ENCODE assay signal across 10 cellular contexts in genomic region chr17:30113213-30113612, GRCh38. TPM values are rescaled to one million over a fixed set of nuclear protein-coding genes. Genes with fewer than 3 reads are reported as not detected.
DNase-seq lines count a peak whose midpoint lies in the region; ATAC-seq and TF ChIP-seq lines count a peak whose summit lies in the region.
"Had no signal": no experiment of that assay in that cellular context is flagged by ENCODE, and none has a peak within 500 bp of the region (broad histone marks: within the 10 kb centered on the region; RNA-seq: fewer than 3 reads in every experiment).

No MANE protein-coding gene starts in this region.

- peaks cover 19% of the 10 kb centered on the region for H3K36me3 Mint-ChIP-seq in activated T-cell treated with anti-CD3 and anti-CD28 coated beads, Interleukin-2, amount 50 U/mL, for 24 hours (ENCODE audit: low read depth)
- peaks cover 6% of the 10 kb centered on the region for H3K36me3 Mint-ChIP-seq in activated T-cell treated with anti-CD3 and anti-CD28 coated beads, Interleukin-2, amount 50 U/mL, for 4 hours (ENCODE audit: insufficient read depth)
- peaks cover 16% of the 10 kb centered on the region for H3K36me3 Mint-ChIP-seq in stimulated activated naive CD8-positive, alpha-beta T cell treated with anti-CD3 and anti-CD28 coated beads, Interleukin-15, Interleukin-2, amounts not matched to agents 100 ng/mL and 50 ng/mL, for 24 hours (ENCODE audit: low read depth)

- H3K9me3 Mint-ChIP-seq in activated T-cell treated with anti-CD3 and anti-CD28 coated beads, Interleukin-2, amount 50 U/mL, for 24 hours: no peaks in the 10 kb centered on the region
- H3K9me3 Mint-ChIP-seq in activated T-cell treated with anti-CD3 and anti-CD28 coated beads, Interleukin-2, amount 50 U/mL, for 4 hours: no peaks in the 10 kb centered on the region
- H3K9me3 Mint-ChIP-seq in stimulated activated naive CD8-positive, alpha-beta T cell treated with anti-CD3 and anti-CD28 coated beads, Interleukin-15, Interleukin-2, amounts not matched to agents 100 ng/mL and 50 ng/mL, for 24 hours: no peaks in the 10 kb centered on the region

- H3K4me3 Mint-ChIP-seq in activated T-cell treated with anti-CD3 and anti-CD28 coated beads, Interleukin-2, amount 50 U/mL, for 24 hours: no peak overlapping the region
- no peak overlapping the region for H3K4me3 Mint-ChIP-seq in activated T-cell treated with anti-CD3 and anti-CD28 coated beads, Interleukin-2, amount 50 U/mL, for 4 hours
- H3K4me3 Mint-ChIP-seq in stimulated activated naive CD8-positive, alpha-beta T cell treated with anti-CD3 and anti-CD28 coated beads, Interleukin-15, Interleukin-2, amounts not matched to agents 100 ng/mL and 50 ng/mL, for 24 hours: no peak overlapping the region

- H3K4me2 ChIP-seq in mammary epithelial cell (ENCODE audit: insufficient read depth, low read depth, low read length): peak overlapping the region; percentile 15

- H3K27me3 Mint-ChIP-seq in activated T-cell treated with anti-CD3 and anti-CD28 coated beads, Interleukin-2, amount 50 U/mL, for 24 hours: peaks cover 3% of the 10 kb centered on the region
- H3K27me3 Mint-ChIP-seq in activated T-cell treated with anti-CD3 and anti-CD28 coated beads, Interleukin-2, amount 50 U/mL, for 4 hours (ENCODE audit: low read depth): no peaks in the 10 kb centered on the region
- peaks cover 3% of the 10 kb centered on the region for H3K27me3 Mint-ChIP-seq in stimulated activated naive CD8-positive, alpha-beta T cell treated with anti-CD3 and anti-CD28 coated beads, Interleukin-15, Interleukin-2, amounts not matched to agents 100 ng/mL and 50 ng/mL, for 24 hours

- intact Hi-C loops in mammary epithelial cell (cut with micrococcal nuclease): no loop called here

- H3K9me3 ChIP-seq in mammary epithelial cell (replicated peaks; ENCODE audit: insufficient read depth, low read length): no peaks in the 10 kb centered on the region
- H3K9me3 ChIP-seq: BE2C had no signal

- no peaks in the 10 kb centered on the region for H3K27me3 ChIP-seq in mammary epithelial cell (ENCODE audit: insufficient read depth, low read length)
- H3K27me3 ChIP-seq: BE2C had no signal

- in situ Hi-C loops in mammary epithelial cell (cut with MboI; ENCODE audit: low sequenced_read_pairs in 2 of 2): loop anchor here (10.0 kb wide), 1 partner anchor 222 kb away; the partner anchor contains the start of gene TMIGD1 (in 2 of the 2)

- TF ChIP-seq CTCF in mammary epithelial cell (conservative IDR thresholded peaks at IDR 0.05 in 1 of 2, IDR thresholded peaks at IDR 0.05 in 1 of 2; ENCODE audit: extremely low read depth in 1 of 2, insufficient read depth in 1 of 2, low read depth in 1 of 2, low read length in 2 of 2): no peak

- no peak for DNase-seq in activated T-cell treated with anti-CD3 and anti-CD28 coated beads, Interleukin-2, amount 50 U/mL, for 24 hours
- DNase-seq in activated T-cell treated with anti-CD3 and anti-CD28 coated beads, Interleukin-2, amount 50 U/mL, for 4 hours: no peak
- DNase-seq in NCI-H69 (lab: John Stamatoyannopoulos, UW): peak; percentile 88
- DNase-seq in mammary epithelial cell: peak; percentile 69
- no peak for DNase-seq in activated effector memory CD4-positive, alpha-beta T cell treated with Interleukin-2 at 50 U/mL for 16 hours
- DNase-seq in SIG-M5 treated with dmso at 0.1 percent for 504 hours (lab: John Stamatoyannopoulos, UW; ENCODE audit: unreplicated experiment): no peak
- DNase-seq: BE2C, H7 had no signal

- ATAC-seq in activated T-cell treated with anti-CD3 and anti-CD28 coated beads, Interleukin-2, amount 50 U/mL, for 4 hours: no peak
- no peak for ATAC-seq in GM19455 (IDR thresholded peaks at IDR 0.05; ENCODE audit: unreplicated experiment)

- H2AFZ ChIP-seq in mammary epithelial cell (ENCODE audit: low read depth, low read length): peak overlapping the region; percentile 33

- dilution Hi-C loops in mammary epithelial cell (cut with HindIII; ENCODE audit: low sequenced_read_pairs): no loop called here

- no TSS peak for BruUV-seq in mammary epithelial cell (replicated peaks; lab: Mats Ljungman, UMichigan)

- no peaks in the 10 kb centered on the region for H3K36me3 ChIP-seq in mammary epithelial cell (ENCODE audit: insufficient read depth, low read length)
- H3K36me3 ChIP-seq: BE2C had no signal

- CTCF ChIA-PET in mammary epithelial cell (lab: Charles Lee; ENCODE audit: low non-redundant PET): no interaction called here

- no peaks in the 10 kb centered on the region for H4K20me1 ChIP-seq in mammary epithelial cell (ENCODE audit: insufficient read depth, low read length)

- no peak overlapping the region for H3K9ac ChIP-seq in mammary epithelial cell (ENCODE audit: insufficient read depth, low read length)

- no peak overlapping the region for H3K4me3 ChIP-seq in mammary epithelial cell (replicated peaks in 1 of 3; ENCODE audit: insufficient read depth in 1 of 3, low read depth in 2 of 3, low read length in 3 of 3)

- H3K27ac Mint-ChIP-seq in activated T-cell treated with anti-CD3 and anti-CD28 coated beads, Interleukin-2, amount 50 U/mL, for 24 hours: peak overlapping the region; percentile 31
- H3K27ac Mint-ChIP-seq in stimulated activated naive CD8-positive, alpha-beta T cell treated with anti-CD3 and anti-CD28 coated beads, Interleukin-15, Interleukin-2, amounts not matched to agents 100 ng/mL and 50 ng/mL, for 24 hours: peak overlapping the region; percentile 45

- no peak overlapping the region for H3K27ac ChIP-seq in mammary epithelial cell (ENCODE audit: insufficient read depth, low read depth, low read length)

- H3K79me2 ChIP-seq in mammary epithelial cell (ENCODE audit: insufficient read depth, low read length): peaks cover 16% of the 10 kb centered on the region

- no peaks in the 10 kb centered on the region for H3K4me1 ChIP-seq in mammary epithelial cell (ENCODE audit: insufficient read depth, low read length)
- H3K4me1 ChIP-seq: BE2C had no signal

- H3K4me1 Mint-ChIP-seq in activated T-cell treated with anti-CD3 and anti-CD28 coated beads, Interleukin-2, amount 50 U/mL, for 24 hours (ENCODE audit: low read depth): peaks cover 24% of the 10 kb centered on the region
- H3K4me1 Mint-ChIP-seq in activated T-cell treated with anti-CD3 and anti-CD28 coated beads, Interleukin-2, amount 50 U/mL, for 4 hours (ENCODE audit: low read depth): peaks cover 17% of the 10 kb centered on the region
- peaks cover 34% of the 10 kb centered on the region for H3K4me1 Mint-ChIP-seq in stimulated activated naive CD8-positive, alpha-beta T cell treated with anti-CD3 and anti-CD28 coated beads, Interleukin-15, Interleukin-2, amounts not matched to agents 100 ng/mL and 50 ng/mL, for 24 hours (ENCODE audit: low read depth)

RNA-seq across cellular contexts. Expression of gene NSRP1, which starts 3.4 kb away (rescaled TPM):
- 10 to 100 TPM; 33.0 to 40.8 (median 40.2) TPM for total RNA-seq in activated T-cell treated with anti-CD3 and anti-CD28 coated beads, Interleukin-2, amount 50 U/mL, for 4 hours
- 10 to 100 TPM in 1 of 2 donors, 1 to 10 TPM in 1; 4.8 to 32.5 TPM for total RNA-seq in mammary epithelial cell
- polyA plus RNA-seq in mammary epithelial cell: 6.9 TPM
- polyA minus RNA-seq in mammary epithelial cell: 7.8 TPM

Comparison
In these comparisons a context has a peak if more than half of its experiments do, and no peak if none do; other contexts are left out.
1. DNase-seq: peak in NCI-H69 (single experiment) and mammary epithelial cell (single experiment); none in activated T-cell treated with anti-CD3 and anti-CD28 coated beads, Interleukin-2, amount 50 U/mL, for 24 hours (single experiment), activated T-cell treated with anti-CD3 and anti-CD28 coated beads, Interleukin-2, amount 50 U/mL, for 4 hours (single experiment), activated effector memory CD4-positive, alpha-beta T cell treated with Interleukin-2 at 50 U/mL for 16 hours (single experiment) and SIG-M5 treated with dmso at 0.1 percent for 504 hours (single experiment).